8 cellular contexts compared by ENCODE assay signal in the genomic region with DNA sequence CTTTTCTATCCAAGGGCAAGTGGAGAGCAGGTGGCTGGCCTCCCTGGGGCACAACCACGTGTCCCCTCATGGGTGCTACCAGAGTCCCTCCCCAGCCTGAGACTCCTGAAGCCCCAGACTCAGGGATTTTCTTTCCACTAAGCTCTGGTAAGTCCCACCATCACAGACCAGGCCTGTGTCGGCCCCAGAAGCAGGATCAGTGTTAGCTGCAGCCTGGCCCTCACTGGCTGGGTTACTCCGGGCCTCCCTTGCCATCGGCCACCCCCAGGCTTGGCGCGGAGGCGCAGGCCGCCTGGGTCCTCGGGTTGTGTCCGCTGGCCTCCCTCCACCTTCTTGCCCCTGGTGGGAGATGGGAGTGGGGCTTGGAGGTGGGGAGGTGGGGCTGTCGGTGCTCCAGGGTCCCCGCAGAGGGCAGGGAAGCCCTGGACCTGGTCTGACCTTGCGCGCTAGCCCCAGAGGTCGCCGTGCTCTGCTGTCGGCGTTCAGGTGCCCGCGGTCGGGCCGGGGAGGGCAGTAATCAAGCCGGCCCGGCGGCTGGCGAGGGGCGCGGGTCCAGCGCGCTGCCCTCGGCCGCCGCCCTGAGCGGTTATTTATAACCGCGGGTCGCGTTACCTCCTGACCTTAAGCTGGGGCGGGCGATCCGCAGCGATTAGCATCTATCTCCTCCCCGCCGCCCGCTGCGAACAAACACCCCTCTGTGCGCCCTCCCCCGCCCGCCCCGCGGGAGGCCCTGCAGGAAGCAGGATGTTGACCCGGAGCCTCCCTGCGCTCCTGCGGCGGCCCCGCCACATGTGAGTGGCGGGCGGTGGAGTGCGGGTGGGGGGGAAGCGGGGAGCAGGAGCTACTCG.
DNase-seq lines count a peak whose midpoint lies in the region; ATAC-seq, FAIRE-seq and TF ChIP-seq lines count a peak whose summit lies in the region.

No MANE protein-coding gene starts in this region.

- H3K36me3 ChIP-seq in RWPE2 (ENCODE audit: low read depth) (no peaks in the 10 kb centered on the region), pancreas (no peaks in the 10 kb centered on the region), thyroid gland (no peaks in the 10 kb centered on the region)

- no peaks in the 10 kb centered on the region for H3K27me3 ChIP-seq in RWPE2 (ENCODE audit: insufficient read depth, poor library complexity, severe bottlenecking)
- H3K27me3 ChIP-seq in pancreas, result no peaks in the 10 kb centered on the region
- H3K27me3 ChIP-seq in thyroid gland, result no peaks in the 10 kb centered on the region

- no peaks in the 10 kb centered on the region for H3K9me3 ChIP-seq in RWPE2 (ENCODE audit: severe bottlenecking)
- no peaks in the 10 kb centered on the region for H3K9me3 ChIP-seq in pancreas
- no peaks in the 10 kb centered on the region for H3K9me3 ChIP-seq in thyroid gland

- TF ChIP-seq CTCF in RWPE2 (IDR thresholded peaks at IDR 0.05; ENCODE audit: poor library complexity, severe bottlenecking) (no peak), pancreas (IDR thresholded peaks at IDR 0.05) (no peak), thyroid gland (IDR thresholded peaks at IDR 0.05) (no peak)

- H3K4me3 ChIP-seq in RWPE2 (ENCODE audit: severe bottlenecking) (peak overlapping the region; percentile 12), pancreas (peak overlapping the region in 3 of 4 donors; percentile 21 to 55 (median 39)), thyroid gland (replicated peaks in 1 of 3) (peak overlapping the region in 2 of 3 donors; percentile 21 to 31)

- no peak for FAIRE-seq in pancreas (lab: Jason Lieb, UNC)

- H3K27ac ChIP-seq in RWPE2 (ENCODE audit: poor library complexity, severe bottlenecking), result no peak overlapping the region
- H3K27ac ChIP-seq in pancreas, result peak overlapping the region; percentile 85 to 98 (median 95)
- peak overlapping the region; percentile 87 to 96 (median 92) for H3K27ac ChIP-seq in thyroid gland

- peak in 1 of 2 donors; percentile 45 for TF ChIP-seq POLR2A in thyroid gland (IDR thresholded peaks at IDR 0.05)

- DNase-seq in CMK (ENCODE audit: low read depth) (peak; percentile 82), HK-2 (ENCODE audit: unreplicated experiment) (peak; percentile 71), RWPE2 (ENCODE audit: low spot score) (peak; percentile 69), activated gamma-delta T cell treated with Interleukin-2 at 50 U/mL for 16 hours (peak; percentile 76), Right ventricle myocardium superior (peak; percentile 88), pancreas (peak; percentile 91 to 97 (median 94)), thyroid gland (peak; percentile 75 to 79), T1000 (lab: John Stamatoyannopoulos, UW) (no peak)

- peak; percentile 49 for ATAC-seq in RWPE2 (ENCODE audit: low read depth)
- peak; percentile 79 for ATAC-seq in Right ventricle myocardium superior (ENCODE audit: poor library complexity)
- peak; percentile 76 to 84 (median 82) for ATAC-seq in pancreas

- WGBS in pancreas, 2 donors, result 1 to 2% methylated on average over 48 to 61 of the region's 61 CpGs
- WGBS in thyroid gland, 2 donors, result 6 to 40% methylated on average over 1 to 37 of the region's 61 CpGs

- intact Hi-C loops in Right ventricle myocardium superior (cut with DNase I) (loop anchor here (2.0 kb wide), 1 partner anchor 77 kb away; a partner anchor contains a TSS), pancreas (cut with DNase I) (no loop called here), thyroid gland (cut with DNase I) (no loop called here)

- H3K4me1 ChIP-seq in RWPE2 (ENCODE audit: insufficient read depth, poor library complexity, severe bottlenecking), result peaks cover 12% of the 10 kb centered on the region
- H3K4me1 ChIP-seq in pancreas, result peaks cover 36 to 49% (median 43%) of the 10 kb centered on the region in 3 donors
- H3K4me1 ChIP-seq in thyroid gland, result peaks cover 23 to 30% of the 10 kb centered on the region in 2 donors
